Comparison of ENCODE assay signal across 15 cellular contexts in genomic region chr4:158970786-158971185, GRCh38.
A peak's percentile ranks its signal among the peaks of the same experiment; 100 is the strongest.
DNase-seq lines count a peak whose midpoint lies in the region; ATAC-seq and TF ChIP-seq lines count a peak whose summit lies in the region.
"Had no signal": no experiment of that assay in that cellular context is flagged by ENCODE, and none has a peak within 500 bp of the region (broad histone marks: within the 10 kb centered on the region; RNA-seq: fewer than 3 reads in every experiment).

No MANE protein-coding gene starts in this region.

- H3K4me1 ChIP-seq in GM23338 (ENCODE audit: insufficient read depth) (peaks cover 13% of the 10 kb centered on the region), neuron (ENCODE audit: insufficient read depth, low read length) (peaks cover 13% of the 10 kb centered on the region)

- no peak for ATAC-seq in GM23338

- H3K9me3 Mint-ChIP-seq in GM23338, result no peaks in the 10 kb centered on the region
- H3K9me3 Mint-ChIP-seq: CD8-positive, alpha-beta memory T cell; H9 had no signal

- H3K9me2 ChIP-seq in GM23338 (ENCODE audit: insufficient read depth), result no peaks in the 10 kb centered on the region

- H2AFZ ChIP-seq in GM23338 (peak overlapping the region; percentile 44; the same call in 1 of the 2 replicates), neuron (ENCODE audit: low read depth, low read length) (peak overlapping the region; percentile 42)
- H2AFZ ChIP-seq: GM23248 had no signal

- TF ChIP-seq CTCF in GM23338 (conservative IDR thresholded peaks at IDR 0.05; ENCODE audit: low read depth in 2 of 2), result no peak

- H3K9me3 ChIP-seq in neuron (ENCODE audit: low read length), result no peaks in the 10 kb centered on the region
- H3K9me3 ChIP-seq: BLaER1, Caco-2 had no signal

- H3K4me1 Mint-ChIP-seq in GM23338, result peaks cover 9% of the 10 kb centered on the region
- H3K4me1 Mint-ChIP-seq: CD8-positive, alpha-beta memory T cell had no signal

- H3K27ac Mint-ChIP-seq in GM23338, result no peak overlapping the region
- H3K27ac Mint-ChIP-seq: CD8-positive, alpha-beta memory T cell had no signal

- no peaks in the 10 kb centered on the region for H3K27me3 ChIP-seq in GM23338 (ENCODE audit: insufficient read depth)
- no peaks in the 10 kb centered on the region for H3K27me3 ChIP-seq in neuron (ENCODE audit: insufficient read depth, low read length)
- H3K27me3 ChIP-seq: BLaER1 had no signal

- H3K36me3 ChIP-seq in GM23338 (ENCODE audit: insufficient read depth), result no peaks in the 10 kb centered on the region
- no peaks in the 10 kb centered on the region for H3K36me3 ChIP-seq in neuron (ENCODE audit: insufficient read depth, low read length)
- H3K36me3 ChIP-seq: BLaER1 had no signal

- no peaks in the 10 kb centered on the region for H3F3A ChIP-seq in GM23338 (replicated peaks; ENCODE audit: low read depth)

- in situ Hi-C loops in KBM-7 (cut with MboI; ENCODE audit: low pct_unique_long_range_greater_than_20kb, low sequenced_read_pairs), result no loop called here

- H3K27ac ChIP-seq in GM23338 (ENCODE audit: low read depth), result no peak overlapping the region
- H3K27ac ChIP-seq: BLaER1, GM23248 had no signal

- H4K20me1 ChIP-seq in GM23338 (replicated peaks; ENCODE audit: insufficient read depth), result no peaks in the 10 kb centered on the region
- H4K20me1 ChIP-seq: BLaER1 had no signal

- no peak overlapping the region for H3K4me2 ChIP-seq in GM23338
- H3K4me2 ChIP-seq: BLaER1 had no signal

- intact Hi-C loops in cardiac septum (cut with DNase I), result no loop called here

- no peak overlapping the region for H3K4me3 ChIP-seq in GM23338
- H3K4me3 ChIP-seq in neuron (ENCODE audit: low read length), result no peak overlapping the region
- H3K4me3 ChIP-seq: BLaER1, GM23248 had no signal

- no peaks in the 10 kb centered on the region for H3K79me2 ChIP-seq in GM23338 (replicated peaks; ENCODE audit: insufficient read depth)

- H3K36me3 Mint-ChIP-seq in GM23338 (ENCODE audit: low read depth), result no peaks in the 10 kb centered on the region
- H3K36me3 Mint-ChIP-seq: CD8-positive, alpha-beta memory T cell had no signal

- DNase-seq in GM23338 (ENCODE audit: low spot score) (no peak), amniotic epithelial cell (ENCODE audit: low read depth) (peak; percentile 7), iris pigment epithelial cell (ENCODE audit: low read depth) (peak; percentile 3), cardiac septum (ENCODE audit: low spot score) (no peak), KBM-7 (no peak), amniotic stem cell (lab: John Stamatoyannopoulos, UW) (no peak)
- DNase-seq: 8988T; AML-193; Caco-2; CD8-positive, alpha-beta memory T cell; DND-41; GM23248; H9 had no signal

- H3K27me3 Mint-ChIP-seq in GM23338 (ENCODE audit: insufficient read depth, low read depth, poor library complexity), result no peaks in the 10 kb centered on the region

- no peak overlapping the region for H3K4me3 Mint-ChIP-seq in GM23338
- H3K4me3 Mint-ChIP-seq: CD8-positive, alpha-beta memory T cell; H9 had no signal

TF ChIP-seq in GM23338, 12 proteins besides CTCF, POLR2A, EP300 and RAD21:
- no peak for TF ChIP-seq ZNF114 (CRISPR knock-in tag; IDR thresholded peaks at IDR 0.05)
- no peak for TF ChIP-seq EZH2 (IDR thresholded peaks at IDR 0.05; ENCODE audit: low read depth, unreplicated experiment)
- no peak for TF ChIP-seq STAT1 (IDR thresholded peaks at IDR 0.05; ENCODE audit: unreplicated experiment)
- no peak for TF ChIP-seq CREB1 (CRISPR knock-in tag; IDR thresholded peaks at IDR 0.05; ENCODE audit: low read depth)
- no peak for TF ChIP-seq JUNB (IDR thresholded peaks at IDR 0.05; ENCODE audit: unreplicated experiment)
- no peak for TF ChIP-seq EZH2phosphoT487 (IDR thresholded peaks at IDR 0.05; ENCODE audit: unreplicated experiment)

Comparison
In these comparisons a context has a peak if more than half of its experiments do, and no peak if none do; other contexts are left out.
1. DNase-seq: peak in amniotic epithelial cell (single experiment) and iris pigment epithelial cell (single experiment); none in GM23338 (single experiment), cardiac septum (single experiment), KBM-7 (single experiment) and amniotic stem cell (single experiment).